In genomic region chr14:54229136-54229535, GRCh38 we compare ENCODE assay signal across 29 cellular contexts.
"Had no signal": no experiment of that assay in that cellular context is flagged by ENCODE, and none has a peak within 500 bp of the region (broad histone marks: within the 10 kb centered on the region; RNA-seq: fewer than 3 reads in every experiment).

No MANE protein-coding gene starts in this region.

- H3K4me3 Mint-ChIP-seq: memory B cell; mesothelial cell of epicardium; naive B cell; natural killer cell treated with Interleukin-12 subunit alpha and Interleukin-12 subunit beta and Interleukin-15 and Interleukin-18, amount 100 ng/mL, for 72 hours; neural crest cell; stimulated activated memory B cell treated with anti-CD40 and anti-IgM and Interleukin-4, amounts not matched to agents 10 μg/mL and 1 μg/mL and 100 μg/mL, for 72 hours had no signal

- H3K4me1 Mint-ChIP-seq: memory B cell; naive B cell; stimulated activated memory B cell treated with anti-CD40 and anti-IgM and Interleukin-4, amounts not matched to agents 10 μg/mL and 1 μg/mL and 100 μg/mL, for 72 hours had no signal

- ATAC-seq: gastrocnemius medialis; left lung; lower lobe of right lung; mucosa of descending colon; natural killer cell treated with Interleukin-12 subunit alpha and Interleukin-12 subunit beta and Interleukin-15 and Interleukin-18, amount 100 ng/mL, for 72 hours; stimulated activated memory B cell treated with anti-CD40 and anti-IgM and Interleukin-4, amounts not matched to agents 10 μg/mL and 1 μg/mL and 100 μg/mL, for 72 hours; stimulated activated naive CD8-positive, alpha-beta T cell treated with anti-CD3 and anti-CD28 coated beads, Interleukin-15, Interleukin-2, amounts not matched to agents 100 U/mL and 50 U/mL, for 24 hours had no signal

- H3K4me3 ChIP-seq: coronary artery, esophagus squamous epithelium, gastrocnemius medialis, hepatocyte, left lung, lower lobe of right lung, mucosa of descending colon, skin epidermis, spleen, thoracic aorta, tibial nerve, upper lobe of left lung had no signal

- FAIRE-seq: endothelial cell of umbilical vein, kidney, urothelium cell line had no signal

- H3K27me3 ChIP-seq: esophagus squamous epithelium, gastrocnemius medialis, hepatocyte, left lung, tibial nerve, upper lobe of left lung had no signal

- H3K36me3 Mint-ChIP-seq: memory B cell; mesothelial cell of epicardium; naive B cell; natural killer cell treated with Interleukin-12 subunit alpha and Interleukin-12 subunit beta and Interleukin-15 and Interleukin-18, amount 100 ng/mL, for 72 hours; stimulated activated memory B cell treated with anti-CD40 and anti-IgM and Interleukin-4, amounts not matched to agents 10 μg/mL and 1 μg/mL and 100 μg/mL, for 72 hours had no signal

- H3K36me3 ChIP-seq: esophagus squamous epithelium, gastrocnemius medialis, left lung, lower lobe of right lung, spleen, thoracic aorta, tibial nerve, upper lobe of left lung had no signal

- H3K27ac ChIP-seq: coronary artery, esophagus squamous epithelium, gastrocnemius medialis, hepatocyte, left lung, lower lobe of right lung, parathyroid adenoma, skin epidermis, spleen, thoracic aorta, tibial nerve, upper lobe of left lung had no signal

- H3K9me3 Mint-ChIP-seq: natural killer cell treated with Interleukin-12 subunit alpha and Interleukin-12 subunit beta and Interleukin-15 and Interleukin-18, amount 100 ng/mL, for 72 hours; neural crest cell; stimulated activated memory B cell treated with anti-CD40 and anti-IgM and Interleukin-4, amounts not matched to agents 10 μg/mL and 1 μg/mL and 100 μg/mL, for 72 hours had no signal

- H3K4me1 ChIP-seq: esophagus squamous epithelium, gastrocnemius medialis, left lung, lower lobe of right lung, parathyroid adenoma, spleen, tibial nerve had no signal

- H3K9ac ChIP-seq: parathyroid adenoma had no signal

- DNase-seq: dermis blood vessel endothelial cell; effector memory CD4-positive, alpha-beta T cell; erythroblast; esophagus squamous epithelium; gastrocnemius medialis; head of caudate nucleus; kidney; left lung; lower lobe of right lung; mucosa of descending colon; naive B cell; spleen; stimulated activated CD4-positive, alpha-beta T cell treated with anti-CD3 and anti-CD28 coated beads, Interleukin-4, amount 100 ng/mL, for 4 hours; stimulated activated naive CD8-positive, alpha-beta T cell treated with anti-CD3 and anti-CD28 coated beads, Interleukin-15, Interleukin-2, amounts not matched to agents 100 U/mL and 50 U/mL, for 24 hours; upper lobe of left lung had no signal

- H2AFZ ChIP-seq: hepatocyte, parathyroid adenoma had no signal

- H3K9me3 ChIP-seq: esophagus squamous epithelium, gastrocnemius medialis, left lung, lower lobe of right lung, mucosa of descending colon, thoracic aorta, tibial nerve, upper lobe of left lung had no signal

- H3K4me2 ChIP-seq: hepatocyte had no signal

- H3K27ac Mint-ChIP-seq: memory B cell; mesothelial cell of epicardium; naive B cell; natural killer cell treated with Interleukin-12 subunit alpha and Interleukin-12 subunit beta and Interleukin-15 and Interleukin-18, amount 100 ng/mL, for 72 hours; progenitor cell of endocrine pancreas; stimulated activated memory B cell treated with anti-CD40 and anti-IgM and Interleukin-4, amounts not matched to agents 10 μg/mL and 1 μg/mL and 100 μg/mL, for 72 hours had no signal

- H3K79me2 ChIP-seq: hepatocyte, parathyroid adenoma had no signal
